8 cellular contexts compared by ENCODE assay signal in the genomic region with DNA sequence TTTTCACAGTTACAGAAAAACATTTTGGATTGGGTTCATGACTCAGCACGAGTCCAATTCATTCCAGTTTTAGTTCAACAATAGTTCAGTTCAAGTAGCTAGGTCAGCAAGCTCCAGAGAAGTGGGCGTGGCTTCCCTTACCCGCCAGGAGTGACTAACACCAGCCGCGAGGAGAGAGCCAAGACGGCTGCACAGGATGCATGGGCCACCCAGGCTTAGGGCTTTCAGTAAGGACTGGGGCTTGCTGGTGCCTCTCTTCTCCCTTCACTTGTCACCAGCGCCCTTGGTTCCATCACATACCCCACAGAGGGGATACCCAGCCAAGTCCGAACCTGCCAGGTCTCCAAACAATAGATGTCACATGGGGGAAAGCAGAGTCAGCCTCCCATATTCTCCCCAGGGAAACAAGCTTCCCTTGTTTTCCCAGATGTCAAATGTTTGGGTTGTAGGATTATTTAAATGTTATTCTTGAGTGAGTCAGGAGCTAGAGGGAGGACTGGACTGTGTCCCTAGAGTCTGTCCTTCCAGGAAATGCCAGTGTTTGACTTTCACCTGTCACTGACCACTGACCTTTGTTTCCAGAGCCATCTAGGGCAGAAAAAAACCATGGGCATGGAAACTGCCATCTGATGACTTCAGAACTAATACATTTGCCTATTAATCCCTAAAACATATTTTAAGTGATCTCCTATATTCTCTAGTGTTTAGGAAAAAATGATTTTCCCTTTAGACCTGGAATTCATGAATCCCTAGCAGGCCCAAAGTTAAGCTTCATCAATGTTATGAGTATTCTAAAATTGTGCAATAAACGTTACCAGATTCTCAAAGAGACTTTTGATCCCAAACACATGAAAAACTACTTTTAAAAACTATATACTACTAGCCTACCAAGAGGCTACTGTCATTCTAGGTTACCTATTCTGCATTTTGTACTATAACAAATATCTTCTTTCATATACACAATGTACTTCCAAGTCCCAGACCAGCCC. TPM values are rescaled to one million over a fixed set of nuclear protein-coding genes. Genes with fewer than 3 reads are reported as not detected.
A peak's percentile ranks its signal among the peaks of the same experiment; 100 is the strongest.
DNase-seq lines count a peak whose midpoint lies in the region; ATAC-seq, FAIRE-seq and TF ChIP-seq lines count a peak whose summit lies in the region.

No MANE protein-coding gene starts in this region.

- POLR2A ChIA-PET in OCI-LY7 (lab: Charles Lee), result interaction anchor here (0.9 to 2.4 kb wide), 3 partner anchors 8 to 58 kb away, joined by 3 to 6 read pairs (median 3); no protein-coding TSS in a partner anchor
- POLR2A ChIA-PET in naive thymus-derived CD4-positive, alpha-beta T cell (lab: Charles Lee), result no interaction called here

- FAIRE-seq in GM19239 (lab: Jason Lieb, UNC), result no peak

- no peaks in the 10 kb centered on the region; the same call in 1 of the 2 replicates for H3K9me3 ChIP-seq in OCI-LY7 (ENCODE audit: low read length)
- H3K9me3 ChIP-seq in mammary epithelial cell (replicated peaks; ENCODE audit: insufficient read depth, low read length), result no peaks in the 10 kb centered on the region
- no peaks in the 10 kb centered on the region for H3K9me3 ChIP-seq in naive thymus-derived CD4-positive, alpha-beta T cell (ENCODE audit: control insufficient read depth in 2 of 3, low read length in 3 of 3)

- CTCF ChIA-PET in OCI-LY7 (lab: Charles Lee; ENCODE audit: unreplicated experiment) (no interaction called here), mammary epithelial cell (lab: Charles Lee; ENCODE audit: low non-redundant PET) (interaction anchor here (0.8 kb wide), 1 partner anchor 219 kb away, joined by 6 read pairs; the partner anchor contains the start of gene THG1L)
- CTCF ChIA-PET in naive thymus-derived CD4-positive, alpha-beta T cell (lab: Charles Lee), result interaction anchor here (1.1 kb wide), 1 partner anchor 36 kb away, joined by 5 read pairs; no protein-coding TSS in a partner anchor

- no peak overlapping the region for H3K27ac Mint-ChIP-seq in progenitor cell of endocrine pancreas
- peak overlapping the region in 1 of 9 donors; percentile 67 for H3K27ac Mint-ChIP-seq in naive thymus-derived CD4-positive, alpha-beta T cell

- H3K36me3 Mint-ChIP-seq in progenitor cell of endocrine pancreas (ENCODE audit: insufficient read depth), result peaks cover 6% of the 10 kb centered on the region
- peaks cover 0 to 69% (median 0%) of the 10 kb centered on the region in 5 donors for H3K36me3 Mint-ChIP-seq in naive thymus-derived CD4-positive, alpha-beta T cell

- WGBS in mammary epithelial cell (ENCODE audit: low coverage, missing lambda C conversion rate), result 6% methylated on average over 8 of the region's 9 CpGs

- H3K4me3 ChIP-seq in OCI-LY7 (ENCODE audit: low read depth, low read length, poor library complexity, severe bottlenecking) (no peak overlapping the region), mammary epithelial cell (replicated peaks in 1 of 3; ENCODE audit: insufficient read depth in 1 of 3, low read depth in 2 of 3, low read length in 3 of 3) (no peak overlapping the region)
- H3K4me3 ChIP-seq in naive thymus-derived CD4-positive, alpha-beta T cell (ENCODE audit: low read length), result no peak overlapping the region

- H3K4me2 ChIP-seq in OCI-LY7 (ENCODE audit: low read length), result no peak overlapping the region
- H3K4me2 ChIP-seq in mammary epithelial cell (ENCODE audit: insufficient read depth, low read depth, low read length), result peak overlapping the region; percentile 28

- H3K27ac ChIP-seq in OCI-LY7 (ENCODE audit: low read depth, low read length, poor library complexity, severe bottlenecking), result no peak overlapping the region
- peak overlapping the region; percentile 28 for H3K27ac ChIP-seq in mammary epithelial cell (ENCODE audit: insufficient read depth, low read depth, low read length)
- H3K27ac ChIP-seq in naive thymus-derived CD4-positive, alpha-beta T cell (ENCODE audit: low read depth, low read length), result no peak overlapping the region

- intact Hi-C loops in OCI-LY7 (cut with micrococcal nuclease; ENCODE audit: unreplicated experiment) (no loop called here), mammary epithelial cell (cut with micrococcal nuclease) (no loop called here)
- intact Hi-C loops in naive thymus-derived CD4-positive, alpha-beta T cell (cut with micrococcal nuclease), result no loop called here

- dilution Hi-C loops in mammary epithelial cell (cut with HindIII; ENCODE audit: low sequenced_read_pairs), result no loop called here

- in situ Hi-C loops in mammary epithelial cell (cut with MboI; ENCODE audit: low sequenced_read_pairs in 2 of 2), result no loop called here

- no peaks in the 10 kb centered on the region for H3K4me1 Mint-ChIP-seq in progenitor cell of endocrine pancreas (ENCODE audit: low read depth)
- peaks cover 0 to 72% (median 0%) of the 10 kb centered on the region in 7 donors for H3K4me1 Mint-ChIP-seq in naive thymus-derived CD4-positive, alpha-beta T cell

- no peaks in the 10 kb centered on the region for H3K9me3 Mint-ChIP-seq in progenitor cell of endocrine pancreas (ENCODE audit: low read depth)
- H3K9me3 Mint-ChIP-seq in naive thymus-derived CD4-positive, alpha-beta T cell, result no peaks in the 10 kb centered on the region

- H3K9ac ChIP-seq in mammary epithelial cell (ENCODE audit: insufficient read depth, low read length), result no peak overlapping the region

- no peak overlapping the region for H3K4me3 Mint-ChIP-seq in progenitor cell of endocrine pancreas (ENCODE audit: low read depth)
- H3K4me3 Mint-ChIP-seq in naive thymus-derived CD4-positive, alpha-beta T cell, result no peak overlapping the region

- H3K36me3 ChIP-seq in OCI-LY7 (ENCODE audit: insufficient read depth, low read length) (peaks cover 69% of the 10 kb centered on the region), mammary epithelial cell (ENCODE audit: insufficient read depth, low read length) (peaks cover 13% of the 10 kb centered on the region)
- H3K36me3 ChIP-seq in naive thymus-derived CD4-positive, alpha-beta T cell (ENCODE audit: control insufficient read depth in 2 of 3, insufficient read depth in 3 of 3, low read length in 3 of 3), result no peaks in the 10 kb centered on the region

- H4K20me1 ChIP-seq in OCI-LY7 (ENCODE audit: insufficient read depth, low read length) (no peaks in the 10 kb centered on the region), mammary epithelial cell (ENCODE audit: insufficient read depth, low read length) (no peaks in the 10 kb centered on the region)

- DNase-seq in DMS53 (lab: John Stamatoyannopoulos, UW), result peak; percentile 84
- DNase-seq in OCI-LY7 (ENCODE audit: low spot score), result no peak
- DNase-seq in mammary epithelial cell, result peak; percentile 95
- peak; percentile 69 for DNase-seq in kidney glomerular epithelial cell (lab: John Stamatoyannopoulos, UW)
- DNase-seq in stimulated activated CD4-positive, alpha-beta T cell treated with anti-CD3 and anti-CD28 coated beads, Interleukin-2, amount 100 ng/mL, for 24 hours, result peak; percentile 44 to 48
- no peak for DNase-seq in progenitor cell of endocrine pancreas (ENCODE audit: low spot score, unreplicated experiment)
- DNase-seq in naive thymus-derived CD4-positive, alpha-beta T cell, result no peak
- DNase-seq in GM19239 (ENCODE audit: insufficient read length, low spot score), result no peak

- no peak for ATAC-seq in naive thymus-derived CD4-positive, alpha-beta T cell

- no peaks in the 10 kb centered on the region for H3K79me2 ChIP-seq in OCI-LY7 (ENCODE audit: insufficient read depth, low read depth, low read length)
- H3K79me2 ChIP-seq in mammary epithelial cell (ENCODE audit: insufficient read depth, low read length), result no peaks in the 10 kb centered on the region

- H3K4me1 ChIP-seq in OCI-LY7 (ENCODE audit: insufficient read depth, low read length, poor library complexity, severe bottlenecking), result peaks cover 32% of the 10 kb centered on the region
- peaks cover 34% of the 10 kb centered on the region for H3K4me1 ChIP-seq in mammary epithelial cell (ENCODE audit: insufficient read depth, low read length)
- H3K4me1 ChIP-seq in naive thymus-derived CD4-positive, alpha-beta T cell (ENCODE audit: control insufficient read depth in 2 of 2, insufficient read depth in 2 of 2, low read length in 2 of 2), result no peaks in the 10 kb centered on the region

- TF ChIP-seq CTCF in OCI-LY7 (conservative IDR thresholded peaks at IDR 0.05; ENCODE audit: low read length), result no peak
- no peak for TF ChIP-seq CTCF in mammary epithelial cell (conservative IDR thresholded peaks at IDR 0.05 in 1 of 2, IDR thresholded peaks at IDR 0.05 in 1 of 2; ENCODE audit: extremely low read depth in 1 of 2, insufficient read depth in 1 of 2, low read depth in 1 of 2, low read length in 2 of 2)
- no peak for TF ChIP-seq CTCF in progenitor cell of endocrine pancreas (IDR thresholded peaks at IDR 0.05; ENCODE audit: unreplicated experiment)

- BruUV-seq in OCI-LY7 (replicated peaks; lab: Mats Ljungman, UMichigan) (TSS peak; percentile 17), mammary epithelial cell (replicated peaks; lab: Mats Ljungman, UMichigan) (no TSS peak)

- H3K27me3 ChIP-seq in mammary epithelial cell (ENCODE audit: insufficient read depth, low read length), result no peaks in the 10 kb centered on the region
- no peaks in the 10 kb centered on the region for H3K27me3 ChIP-seq in naive thymus-derived CD4-positive, alpha-beta T cell (ENCODE audit: control insufficient read depth in 2 of 2, insufficient read depth in 2 of 2, low read length in 2 of 2)

- no peak overlapping the region for H2AFZ ChIP-seq in OCI-LY7 (ENCODE audit: low read length)
- H2AFZ ChIP-seq in mammary epithelial cell (ENCODE audit: low read depth, low read length), result peak overlapping the region; percentile 50

- no peaks in the 10 kb centered on the region for H3K27me3 Mint-ChIP-seq in progenitor cell of endocrine pancreas
- H3K27me3 Mint-ChIP-seq in naive thymus-derived CD4-positive, alpha-beta T cell, result no peaks in the 10 kb centered on the region

- H3K9me2 ChIP-seq in OCI-LY7 (ENCODE audit: insufficient read depth, low read length), result no peaks in the 10 kb centered on the region

RNA-seq across cellular contexts. Expression of gene NIPAL4, which starts 51.9 kb away (rescaled TPM):
- total RNA-seq in OCI-LY7 (2014; rRNA removed; shearing (Covaris generic)), result not detected in 2 replicates
- not detected in 2 replicates for total RNA-seq in OCI-LY7 (2022)
- 1 to 10 TPM; 2.4 to 3.0 TPM for total RNA-seq in mammary epithelial cell
- polyA plus RNA-seq in mammary epithelial cell, result 6.1 TPM
- 10.2 TPM for polyA minus RNA-seq in mammary epithelial cell
- total RNA-seq in progenitor cell of endocrine pancreas, result not detected in 2 replicates
- total RNA-seq in naive thymus-derived CD4-positive, alpha-beta T cell, result 1 to 10 TPM in 2 of 5 experiments, under 1 TPM in 1, not detected in 2; 0.70 to 1.6 (median 1.2) TPM
- polyA plus RNA-seq in naive thymus-derived CD4-positive, alpha-beta T cell, result not detected

Comparison
In these comparisons a context has a peak if more than half of its experiments do, and no peak if none do; other contexts are left out.
1. DNase-seq: peak in DMS53 (single experiment), mammary epithelial cell (single experiment), kidney glomerular epithelial cell (single experiment) and stimulated activated CD4-positive, alpha-beta T cell treated with anti-CD3 and anti-CD28 coated beads, Interleukin-2, amount 100 ng/mL, for 24 hours (2 of 2); none in OCI-LY7 (single experiment), progenitor cell of endocrine pancreas (single experiment), naive thymus-derived CD4-positive, alpha-beta T cell (0 of 9) and GM19239 (single experiment).